ENCODE assay signal across 8 cellular contexts in genomic region chr16:29925173-29925804, GRCh38. TPM values are rescaled to one million over a fixed set of nuclear protein-coding genes. Genes with fewer than 3 reads are reported as not detected.
DNase-seq lines count a peak whose midpoint lies in the region; TF ChIP-seq lines count a peak whose summit lies in the region.

No MANE protein-coding gene starts in this region.

- H3K27ac Mint-ChIP-seq in progenitor cell of endocrine pancreas: peak overlapping the region; percentile 94

- H3K36me3 ChIP-seq in SU-DHL-6 (ENCODE audit: low read length): peaks cover 3% of the 10 kb centered on the region; the same call in 1 of the 2 replicates

- DNase-seq in NCI-H1417 (lab: John Stamatoyannopoulos, UW) (peak in 2 of 3 experiments; percentile 32 to 47), NCI-H1417 treated with DMSO at 0.1 percent for 48 hours (lab: John Stamatoyannopoulos, UW) (no peak), fibroblast of pulmonary artery (ENCODE audit: low read depth) (no peak), progenitor cell of endocrine pancreas (ENCODE audit: low spot score, unreplicated experiment) (no peak), UCSD-AML1 (lab: John Stamatoyannopoulos, UW; ENCODE audit: unreplicated experiment) (no peak), NCI-H1436 (lab: John Stamatoyannopoulos, UW) (no peak)
- no peak for DNase-seq in stimulated activated CD4-positive, alpha-beta T cell treated with anti-CD3 and anti-CD28 coated beads, Interleukin-15, amount 100 ng/mL, for 24 hours

- H3F3A ChIP-seq in SU-DHL-6 (ENCODE audit: insufficient read depth): no peaks in the 10 kb centered on the region

- H3K4me1 Mint-ChIP-seq in progenitor cell of endocrine pancreas (ENCODE audit: low read depth): peaks cover 27% of the 10 kb centered on the region

- H3K4me3 ChIP-seq in SU-DHL-6 (ENCODE audit: insufficient read depth, low read length, poor library complexity, severe bottlenecking) (peak overlapping the region; percentile 59), fibroblast of pulmonary artery (replicated peaks; ENCODE audit: low read depth, low read length) (peak overlapping the region; percentile 81)

- peak overlapping the region; percentile 80 for H3K9ac ChIP-seq in SU-DHL-6 (ENCODE audit: low read length)

- H3K27ac ChIP-seq in SU-DHL-6 (ENCODE audit: low read depth, low read length): no peak overlapping the region; the same call in 1 of the 2 replicates

- H3K27me3 Mint-ChIP-seq in progenitor cell of endocrine pancreas: no peaks in the 10 kb centered on the region

- no peak for TF ChIP-seq CTCF in SU-DHL-6 (IDR thresholded peaks at IDR 0.05; ENCODE audit: insufficient read depth, low read length, poor library complexity, severe bottlenecking)
- TF ChIP-seq CTCF in fibroblast of pulmonary artery (IDR thresholded peaks at IDR 0.05; ENCODE audit: low read length, missing control alignments): no peak
- TF ChIP-seq CTCF in progenitor cell of endocrine pancreas (IDR thresholded peaks at IDR 0.05; ENCODE audit: unreplicated experiment): no peak

- no peaks in the 10 kb centered on the region for H3K27me3 ChIP-seq in SU-DHL-6 (ENCODE audit: low read length)

- no peaks in the 10 kb centered on the region for H3K9me2 ChIP-seq in SU-DHL-6 (replicated peaks; ENCODE audit: insufficient read depth, low read length)

- H3K36me3 Mint-ChIP-seq in progenitor cell of endocrine pancreas (ENCODE audit: insufficient read depth): peaks cover 1% of the 10 kb centered on the region

- no peaks in the 10 kb centered on the region for H4K20me1 ChIP-seq in SU-DHL-6 (ENCODE audit: low read depth, low read length)

- H3K9me3 Mint-ChIP-seq in progenitor cell of endocrine pancreas (ENCODE audit: low read depth): no peaks in the 10 kb centered on the region

- peak overlapping the region; percentile 78 for H3K4me2 ChIP-seq in SU-DHL-6 (ENCODE audit: low read depth, low read length, poor library complexity, severe bottlenecking)

- no peaks in the 10 kb centered on the region for H3K9me3 ChIP-seq in SU-DHL-6 (ENCODE audit: insufficient read depth, low read length)

- peak overlapping the region; percentile 94 for H3K4me3 Mint-ChIP-seq in progenitor cell of endocrine pancreas (ENCODE audit: low read depth)

- H3K79me2 ChIP-seq in SU-DHL-6 (ENCODE audit: insufficient read depth, low read length): peaks cover 14% of the 10 kb centered on the region

- peak overlapping the region; percentile 69 for H2AFZ ChIP-seq in SU-DHL-6 (ENCODE audit: low read depth, low read length, severe bottlenecking)

RNA-seq across cellular contexts. Expression of gene KCTD13, which starts 0.7 kb away (rescaled TPM):
- total RNA-seq in progenitor cell of endocrine pancreas: 31.4 and 34.7 TPM in 2 replicates

RNA-seq across cellular contexts. Expression of gene ASPHD1, which starts 25.0 kb away (rescaled TPM):
- 3.1 and 3.8 TPM in 2 replicates for total RNA-seq in progenitor cell of endocrine pancreas

RNA-seq across cellular contexts. Expression of gene SEZ6L2, which starts 25.9 kb away (rescaled TPM):
- total RNA-seq in progenitor cell of endocrine pancreas: 13.2 and 16.2 TPM in 2 replicates

RNA-seq across cellular contexts. Expression of gene TMEM219, which starts 36.6 kb away (rescaled TPM):
- total RNA-seq in progenitor cell of endocrine pancreas: 89.4 and 91.9 TPM in 2 replicates

RNA-seq across cellular contexts. Expression of gene TAOK2, which starts 48.4 kb away (rescaled TPM):
- 51.1 and 54.0 TPM in 2 replicates for total RNA-seq in progenitor cell of endocrine pancreas

Comparison
In these comparisons a context has a peak if more than half of its experiments do, and no peak if none do; other contexts are left out.
1. DNase-seq: peak in NCI-H1417 (2 of 3); none in NCI-H1417 treated with DMSO at 0.1 percent for 48 hours (single experiment), fibroblast of pulmonary artery (single experiment), progenitor cell of endocrine pancreas (single experiment), stimulated activated CD4-positive, alpha-beta T cell treated with anti-CD3 and anti-CD28 coated beads, Interleukin-15, amount 100 ng/mL, for 24 hours (single experiment), UCSD-AML1 (single experiment) and NCI-H1436 (single experiment).